13 cellular contexts compared by ENCODE assay signal in the genomic region with DNA sequence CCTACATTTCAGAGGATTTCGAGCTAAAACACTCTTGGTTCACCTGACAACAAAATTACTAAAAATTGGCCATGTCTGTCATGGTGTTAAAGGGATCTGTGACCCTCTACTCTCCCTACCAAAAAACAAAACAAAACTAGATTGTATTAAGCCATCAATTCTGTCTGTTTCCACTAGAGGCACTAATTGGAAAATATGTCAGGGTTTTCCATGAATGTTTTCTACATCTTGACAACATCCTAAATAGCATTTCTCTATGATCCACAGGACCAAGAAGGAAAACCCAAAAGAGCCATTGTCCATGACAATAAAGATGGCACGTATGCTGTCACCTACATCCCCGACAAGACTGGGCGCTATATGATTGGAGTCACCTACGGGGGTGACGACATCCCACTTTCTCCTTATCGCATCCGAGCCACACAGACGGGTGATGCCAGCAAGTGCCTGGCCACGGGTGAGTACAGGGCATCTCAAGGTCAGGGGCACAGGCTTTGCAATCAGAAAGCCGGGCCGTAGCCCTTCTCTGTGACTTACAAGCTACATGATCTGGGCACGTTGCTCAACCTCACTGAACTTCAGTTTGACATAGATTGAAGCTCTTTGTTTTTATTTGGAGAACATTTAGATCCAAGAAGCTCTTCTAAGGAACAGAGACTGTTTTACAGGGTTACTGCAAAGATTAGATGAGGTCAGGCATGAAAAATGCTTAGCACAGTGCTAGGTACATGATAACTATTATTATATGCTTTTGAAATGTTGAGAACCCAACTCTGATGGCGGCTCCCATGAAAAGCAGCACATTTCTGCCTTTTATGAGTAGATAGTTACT.
DNase-seq lines count a peak whose midpoint lies in the region; ATAC-seq, FAIRE-seq and TF ChIP-seq lines count a peak whose summit lies in the region.
"Had no signal": no experiment of that assay in that cellular context is flagged by ENCODE, and none has a peak within 500 bp of the region (broad histone marks: within the 10 kb centered on the region; RNA-seq: fewer than 3 reads in every experiment).

No MANE protein-coding gene starts in this region.

- dilution Hi-C loops in keratinocyte (cut with MboI; ENCODE audit: extremely low pct_ligation_motif_present, low sequenced_read_pairs): no loop called here

- H3K9me3 ChIP-seq in A673 (ENCODE audit: low read depth, low read length, poor library complexity, severe bottlenecking) (no peaks in the 10 kb centered on the region), keratinocyte (ENCODE audit: control insufficient read depth, low read depth, low read length) (no peaks in the 10 kb centered on the region), WERI-Rb-1 (ENCODE audit: severe bottlenecking) (no peaks in the 10 kb centered on the region)
- H3K9me3 ChIP-seq: BLaER1 treated with 17β-estradiol and CSF1 and Interleukin-3, amounts not matched to agents 10 nM and 100 nM had no signal

- in situ Hi-C loops in astrocyte of the spinal cord (cut with HindIII; ENCODE audit: low sequenced_read_pairs): no loop called here

- no peak for FAIRE-seq in keratinocyte (lab: Jason Lieb, UNC)

- CTCF ChIA-PET in A673 (lab: Charles Lee): no interaction called here

- H3K4me1 ChIP-seq in A673 (ENCODE audit: insufficient read depth, low read length, poor library complexity, severe bottlenecking): no peaks in the 10 kb centered on the region
- H3K4me1 ChIP-seq in keratinocyte (ENCODE audit: control insufficient read depth, extremely low read depth, insufficient read depth, low read length): no peaks in the 10 kb centered on the region

- no peaks in the 10 kb centered on the region for H3K27me3 ChIP-seq in A673 (replicated peaks; ENCODE audit: insufficient read depth, low read depth, low read length, poor library complexity)
- H3K27me3 ChIP-seq in keratinocyte (ENCODE audit: control insufficient read depth, extremely low read depth, insufficient read depth, low read length): no peaks in the 10 kb centered on the region
- H3K27me3 ChIP-seq in WERI-Rb-1 (ENCODE audit: insufficient read depth, low read depth, severe bottlenecking): no peaks in the 10 kb centered on the region
- H3K27me3 ChIP-seq: BLaER1 treated with 17β-estradiol and CSF1 and Interleukin-3, amounts not matched to agents 10 nM and 100 nM had no signal

- TF ChIP-seq CTCF in A673 (conservative IDR thresholded peaks at IDR 0.05; ENCODE audit: low read depth, low read length) (peak; percentile 32; the same call in 1 of the 2 replicates), astrocyte of the spinal cord (IDR thresholded peaks at IDR 0.05; ENCODE audit: low read depth, low read length) (peak; percentile 38), keratinocyte (optimal IDR thresholded peaks at IDR 0.05 in 1 of 3, IDR thresholded peaks at IDR 0.05 in 1 of 3, conservative IDR thresholded peaks at IDR 0.05 in 1 of 3; ENCODE audit: extremely low read depth in 1 of 3, insufficient read depth in 2 of 3, low read length in 3 of 3) (peak in 2 of 3 experiments; percentile 7 to 39), WERI-Rb-1 (IDR thresholded peaks at IDR 0.05; ENCODE audit: low read depth, low read length) (no peak)

- H3K4me3 ChIP-seq in A673 (ENCODE audit: low read depth, low read length, poor library complexity, severe bottlenecking) (no peak overlapping the region), astrocyte of the spinal cord (ENCODE audit: low read depth, low read length) (no peak overlapping the region), keratinocyte (ENCODE audit: control insufficient read depth in 2 of 3, extremely low read depth in 1 of 3, insufficient read depth in 2 of 3, low read depth in 1 of 3, low read length in 3 of 3) (no peak overlapping the region), WERI-Rb-1 (ENCODE audit: low read depth, low read length) (no peak overlapping the region)
- H3K4me3 ChIP-seq: BLaER1 treated with 17β-estradiol and CSF1 and Interleukin-3, amounts not matched to agents 10 nM and 100 nM had no signal

- no peak overlapping the region for H3K4me2 ChIP-seq in keratinocyte (ENCODE audit: control insufficient read depth, extremely low read depth, insufficient read depth, low read depth, low read length)
- H3K4me2 ChIP-seq: BLaER1 treated with 17β-estradiol and CSF1 and Interleukin-3, amounts not matched to agents 10 nM and 100 nM had no signal

- no TSS peak for BruUV-seq in A673 (replicated peaks; lab: Mats Ljungman, UMichigan)

- no peak overlapping the region for H2AFZ ChIP-seq in keratinocyte (ENCODE audit: control insufficient read depth, low read length)

- ATAC-seq in HG02610 (IDR thresholded peaks at IDR 0.05; ENCODE audit: unreplicated experiment): no peak
- ATAC-seq: left colon, sciatic nerve had no signal

- POLR2A ChIA-PET in A673 (lab: Charles Lee; ENCODE audit: low non-redundant PET): no interaction called here

- H3K9me1 ChIP-seq in keratinocyte (ENCODE audit: control insufficient read depth, extremely low read depth, insufficient read depth, low read length): no peaks in the 10 kb centered on the region

- no peak overlapping the region for H3K27ac ChIP-seq in A673 (ENCODE audit: low read depth, low read length, poor library complexity, severe bottlenecking)
- H3K27ac ChIP-seq in keratinocyte (ENCODE audit: control insufficient read depth, insufficient read depth, low read length): no peak overlapping the region
- H3K27ac ChIP-seq in WERI-Rb-1: no peak overlapping the region
- H3K27ac ChIP-seq: BLaER1 treated with 17β-estradiol and CSF1 and Interleukin-3, amounts not matched to agents 10 nM and 100 nM had no signal

- H3K9ac ChIP-seq in keratinocyte (ENCODE audit: control insufficient read depth, extremely low read depth, insufficient read depth, low read length): no peak overlapping the region
- H3K9ac ChIP-seq: BLaER1 treated with 17β-estradiol and CSF1 and Interleukin-3, amounts not matched to agents 10 nM and 100 nM had no signal

- peaks cover 34% of the 10 kb centered on the region for H4K20me1 ChIP-seq in keratinocyte (ENCODE audit: control insufficient read depth, extremely low read depth, insufficient read depth, low read length)

- peaks cover 11% of the 10 kb centered on the region for H3K36me3 ChIP-seq in A673 (ENCODE audit: insufficient read depth, low read length, poor library complexity, severe bottlenecking)
- H3K36me3 ChIP-seq in keratinocyte (ENCODE audit: control insufficient read depth in 2 of 2, extremely low read depth in 1 of 2, insufficient read depth in 2 of 2, low read length in 2 of 2): peaks cover 67 to 82% of the 10 kb centered on the region in 2 experiments
- H3K36me3 ChIP-seq in WERI-Rb-1: peaks cover 12% of the 10 kb centered on the region

- intact Hi-C loops in A673 (cut with micrococcal nuclease; ENCODE audit: unreplicated experiment): no loop called here
- intact Hi-C loops in posterior cingulate gyrus (cut with DNase I): no loop called here

- H3K79me2 ChIP-seq in keratinocyte (ENCODE audit: control insufficient read depth, insufficient read depth, low read length): peaks cover 23% of the 10 kb centered on the region

- DNase-seq in A673 (ENCODE audit: low spot score) (no peak), HCEC 1CT (peak; percentile 9), astrocyte of the spinal cord (ENCODE audit: low read depth, low spot score) (no peak), keratinocyte (ENCODE audit: low read depth, low spot score) (no peak), WERI-Rb-1 (no peak), posterior cingulate gyrus (no peak)
- no peak for DNase-seq in activated CD4-positive, alpha-beta T cell treated with anti-CD3 and anti-CD28 coated beads, Interleukin-2, amount 50 U/mL, for 1 hour
- DNase-seq: activated gamma-delta T cell treated with Interleukin-2 at 50 U/mL for 16 hours; effector CD4-positive, alpha-beta T cell; left colon had no signal
